ENCODE assay signal across 1 cellular context in genomic region chr18:24181806-24182205, GRCh38.
TF ChIP-seq lines count a peak whose summit lies in the region.

No MANE protein-coding gene starts in this region.

TF ChIP-seq in IMR-90, 13 proteins besides CTCF, POLR2A, EP300 and RAD21:
- no peak for TF ChIP-seq CEBPB (IDR thresholded peaks at IDR 0.05; ENCODE audit: low read depth, low read length)
- TF ChIP-seq USF2 (IDR thresholded peaks at IDR 0.05; ENCODE audit: low read depth, low read length), result no peak
- TF ChIP-seq NFE2L2 (IDR thresholded peaks at IDR 0.05; ENCODE audit: low read depth, low read length), result no peak
- no peak for TF ChIP-seq MAZ (IDR thresholded peaks at IDR 0.05; ENCODE audit: borderline replicate concordance, low read depth, low read length)
- no peak for TF ChIP-seq SMC3 (IDR thresholded peaks at IDR 0.05; ENCODE audit: low read depth, low read length)
- TF ChIP-seq FOS (IDR thresholded peaks at IDR 0.05; ENCODE audit: low read depth, low read length), result no peak
- no peak for TF ChIP-seq CHD1 (IDR thresholded peaks at IDR 0.05; ENCODE audit: low read depth, low read length)
- no peak for TF ChIP-seq RFX5 (IDR thresholded peaks at IDR 0.05; ENCODE audit: low read depth, low read length)
- TF ChIP-seq ELK1 (IDR thresholded peaks at IDR 0.05; ENCODE audit: borderline replicate concordance, low read depth, low read length), result no peak
- no peak for TF ChIP-seq RCOR1 (IDR thresholded peaks at IDR 0.05; ENCODE audit: insufficient replicate concordance, low read length)
- TF ChIP-seq MAFK (IDR thresholded peaks at IDR 0.05; ENCODE audit: low read depth, low read length), result no peak
